ENCODE assay signal across 10 cellular contexts in the genomic region with DNA sequence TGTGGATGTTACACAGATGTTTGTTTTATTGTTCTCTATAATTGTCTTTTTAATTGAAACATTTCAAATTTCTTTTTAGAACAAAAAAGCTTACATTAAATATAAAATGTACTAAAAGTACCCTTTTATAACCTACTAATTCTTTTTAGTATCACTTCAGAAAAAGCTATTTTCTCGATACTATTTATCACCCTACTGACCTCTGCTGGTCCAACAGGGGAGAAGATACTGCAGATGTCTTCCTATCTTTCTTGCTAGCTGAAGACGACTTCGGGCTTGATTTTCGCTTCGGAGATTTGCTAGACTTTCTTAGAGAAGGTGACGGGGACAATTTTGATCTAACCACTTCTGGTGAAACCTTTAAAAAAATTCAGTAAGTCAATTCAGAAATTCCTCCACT. TPM values are rescaled to one million over a fixed set of nuclear protein-coding genes. Genes with fewer than 3 reads are reported as not detected.
A peak's percentile ranks its signal among the peaks of the same experiment; 100 is the strongest.
DNase-seq lines count a peak whose midpoint lies in the region; ATAC-seq and TF ChIP-seq lines count a peak whose summit lies in the region.
"Had no signal": no experiment of that assay in that cellular context is flagged by ENCODE, and none has a peak within 500 bp of the region (broad histone marks: within the 10 kb centered on the region; RNA-seq: fewer than 3 reads in every experiment).

No MANE protein-coding gene starts in this region.

- H3K27me3 ChIP-seq in NT2/D1 (ENCODE audit: insufficient read depth, insufficient read length) = no peaks in the 10 kb centered on the region
- H3K27me3 ChIP-seq: SJCRH30, spleen had no signal

- H3K4me1 ChIP-seq in NT2/D1 (ENCODE audit: insufficient read depth, insufficient read length) = no peaks in the 10 kb centered on the region
- H3K4me1 ChIP-seq: SJCRH30 had no signal

- no peak overlapping the region for H3K4me3 ChIP-seq in NT2/D1 (ENCODE audit: insufficient read length, low read depth)
- H3K4me3 ChIP-seq in epithelial cell of proximal tubule (ENCODE audit: low read depth, low read length) = no peak overlapping the region
- H3K4me3 ChIP-seq: SJCRH30, spleen had no signal

- no peak overlapping the region for H3K9ac ChIP-seq in NT2/D1 (ENCODE audit: insufficient read length, low read depth)

- TF ChIP-seq CTCF in epithelial cell of proximal tubule (conservative IDR thresholded peaks at IDR 0.05; ENCODE audit: low read depth, low read length) = peak; percentile 56

- no peak for ATAC-seq in HG03039 (IDR thresholded peaks at IDR 0.05; ENCODE audit: unreplicated experiment)

- no peaks in the 10 kb centered on the region for H3K9me3 ChIP-seq in NT2/D1 (ENCODE audit: insufficient read depth, low read length)
- H3K9me3 ChIP-seq: SJCRH30, spleen had no signal

- DNase-seq in NCI-H1092 treated with DMSO at 0.1 percent for 48 hours (lab: John Stamatoyannopoulos, UW) = peak; percentile 29
- no peak for DNase-seq in NCI-H1092 (lab: John Stamatoyannopoulos, UW)
- DNase-seq in NT2/D1 (ENCODE audit: low read depth, low spot score) = peak; percentile 5
- no peak for DNase-seq in epithelial cell of proximal tubule (ENCODE audit: low read depth)
- DNase-seq in putamen (ENCODE audit: low spot score) = peak; percentile 12
- no peak for DNase-seq in NCI-H345 treated with DMSO at 0.1 percent for 48 hours (lab: John Stamatoyannopoulos, UW; ENCODE audit: unreplicated experiment)
- DNase-seq in COLO668 (lab: John Stamatoyannopoulos, UW; ENCODE audit: unreplicated experiment) = no peak
- DNase-seq: SJCRH30, spleen had no signal

- H3K36me3 ChIP-seq in NT2/D1 (ENCODE audit: insufficient read depth, insufficient read length, low read length) = peaks cover 39% of the 10 kb centered on the region

RNA-seq across cellular contexts. Expression of gene ZC3H13, which starts 42.4 kb away (rescaled TPM):
- 12.7 and 16.9 TPM in 2 replicates for total RNA-seq in epithelial cell of proximal tubule

Comparison
In these comparisons a context has a peak if more than half of its experiments do, and no peak if none do; other contexts are left out.
1. DNase-seq: peak in NCI-H1092 treated with DMSO at 0.1 percent for 48 hours (single experiment), NT2/D1 (single experiment) and putamen (single experiment); none in NCI-H1092 (single experiment), epithelial cell of proximal tubule (single experiment), NCI-H345 treated with DMSO at 0.1 percent for 48 hours (single experiment) and COLO668 (single experiment).